In genomic region chr5:59139695-59140094, GRCh38 we compare ENCODE assay signal across 22 cellular contexts.
DNase-seq lines count a peak whose midpoint lies in the region; ATAC-seq lines count a peak whose summit lies in the region.
"Had no signal": no experiment of that assay in that cellular context is flagged by ENCODE, and none has a peak within 500 bp of the region (broad histone marks: within the 10 kb centered on the region; RNA-seq: fewer than 3 reads in every experiment).

No MANE protein-coding gene starts in this region.

- peaks cover 3 to 5% of the 10 kb centered on the region in 2 donors for H3K4me1 Mint-ChIP-seq in stimulated activated naive B cell treated with anti-CD40 and anti-IgM and Interleukin-4, amounts not matched to agents 10 μg/mL and 1 μg/mL and 100 μg/mL, for 72 hours

- no peaks in the 10 kb centered on the region for H3K36me3 Mint-ChIP-seq in stimulated activated naive B cell treated with anti-CD40 and anti-IgM and Interleukin-4, amounts not matched to agents 10 μg/mL and 1 μg/mL and 100 μg/mL, for 72 hours
- H3K36me3 Mint-ChIP-seq: T-cell had no signal

- H3K27me3 Mint-ChIP-seq in stimulated activated naive B cell treated with anti-CD40 and anti-IgM and Interleukin-4, amounts not matched to agents 10 μg/mL and 1 μg/mL and 100 μg/mL, for 72 hours, result no peaks in the 10 kb centered on the region
- H3K27me3 Mint-ChIP-seq: T-cell had no signal

- DNase-seq in stimulated activated naive B cell treated with anti-CD40 and anti-IgM and Interleukin-4, amounts not matched to agents 10 μg/mL and 1 μg/mL and 100 μg/mL, for 72 hours, result no peak
- DNase-seq in stimulated activated CD4-positive, alpha-beta T cell treated with anti-CD3 and anti-CD28 coated beads, Interleukin-4, amount 100 ng/mL, for 1 hour, result no peak
- DNase-seq: ACHN, AML-193, DND-41, GM23248, HCEC 1CT, KG1, MV-4-11, NCI-H1694 treated with DMSO at 0.1 percent for 48 hours, NCI-H2107, NCI-H2227 treated with DMSO at 0.1 percent for 48 hours, NCI-H524, PC-9, SIG-M5, T-cell had no signal

- H3K4me3 Mint-ChIP-seq in stimulated activated naive B cell treated with anti-CD40 and anti-IgM and Interleukin-4, amounts not matched to agents 10 μg/mL and 1 μg/mL and 100 μg/mL, for 72 hours, result no peak overlapping the region
- H3K4me3 Mint-ChIP-seq: T-cell had no signal

- no peaks in the 10 kb centered on the region for H3K9me3 Mint-ChIP-seq in stimulated activated naive B cell treated with anti-CD40 and anti-IgM and Interleukin-4, amounts not matched to agents 10 μg/mL and 1 μg/mL and 100 μg/mL, for 72 hours
- H3K9me3 Mint-ChIP-seq: T-cell had no signal

- ATAC-seq in GM19351 (IDR thresholded peaks at IDR 0.05; ENCODE audit: unreplicated experiment) (peak; percentile 52), HG02870 (IDR thresholded peaks at IDR 0.05; ENCODE audit: unreplicated experiment) (peak; percentile 38), HG03565 (IDR thresholded peaks at IDR 0.05; ENCODE audit: unreplicated experiment) (peak; percentile 32), HG03025 (IDR thresholded peaks at IDR 0.05; ENCODE audit: low FRiP score, unreplicated experiment) (no peak), HG02938 (IDR thresholded peaks at IDR 0.05; ENCODE audit: unreplicated experiment) (no peak)
- peak; percentile 83 to 88 for ATAC-seq in stimulated activated naive B cell treated with anti-CD40 and anti-IgM and Interleukin-4, amounts not matched to agents 10 μg/mL and 1 μg/mL and 100 μg/mL, for 72 hours (replicated peaks)
- ATAC-seq: SK-N-SH treated with all-trans-retinoic acid at 6 μM for 48 hours, T-cell had no signal

- no peak overlapping the region for H3K27ac Mint-ChIP-seq in stimulated activated naive B cell treated with anti-CD40 and anti-IgM and Interleukin-4, amounts not matched to agents 10 μg/mL and 1 μg/mL and 100 μg/mL, for 72 hours
- H3K27ac Mint-ChIP-seq: T-cell had no signal

Comparison
In these comparisons a context has a peak if more than half of its experiments do, and no peak if none do; other contexts are left out.
1. ATAC-seq: peak in GM19351 (single experiment), HG02870 (single experiment), HG03565 (single experiment) and stimulated activated naive B cell treated with anti-CD40 and anti-IgM and Interleukin-4, amounts not matched to agents 10 μg/mL and 1 μg/mL and 100 μg/mL, for 72 hours (2 of 2); none in HG03025 (single experiment) and HG02938 (single experiment).